In the genomic region with DNA sequence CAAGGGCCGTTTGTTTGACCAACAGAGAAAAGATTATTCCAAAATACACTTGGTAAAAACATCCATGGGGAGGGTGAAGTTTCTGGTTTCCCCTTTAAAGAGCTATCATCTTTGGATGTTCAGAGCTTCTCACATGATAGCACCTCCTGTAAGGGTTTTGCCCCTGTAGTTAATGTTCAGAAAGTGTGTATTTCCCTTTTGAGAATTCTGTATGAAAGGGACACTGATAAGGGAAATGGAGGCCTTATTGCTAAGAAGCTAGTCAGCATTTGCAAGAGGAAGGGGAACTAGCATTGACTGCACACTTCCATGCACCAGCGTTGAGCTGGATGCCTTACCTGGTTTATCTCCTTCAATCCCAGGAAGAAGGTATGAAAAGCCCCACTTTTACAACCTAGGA, we compare ENCODE assay signal across 35 cellular contexts. TPM values are rescaled to one million over a fixed set of nuclear protein-coding genes. Genes with fewer than 3 reads are reported as not detected.
"Had no signal": no experiment of that assay in that cellular context is flagged by ENCODE, and none has a peak within 500 bp of the region (broad histone marks: within the 10 kb centered on the region; RNA-seq: fewer than 3 reads in every experiment).

No MANE protein-coding gene starts in this region.

- H3K27me3 ChIP-seq: body of pancreas, breast epithelium had no signal

- H3K4me1 ChIP-seq: body of pancreas, breast epithelium had no signal

- DNase-seq: activated CD4-positive, alpha-beta T cell treated with anti-CD3 and anti-CD28 coated beads for 36 hours; activated CD4-positive, alpha-beta T cell treated with anti-CD3 and anti-CD28 coated beads, Interleukin-2, amount 10 ng/mL, durations not matched to agents 7 days and 5 days; activated CD4-positive, alpha-beta T cell treated with anti-CD3 and anti-CD28 coated beads, Interleukin-2, amount 50 U/mL, for 48 hours; activated CD8-positive, alpha-beta T cell treated with anti-CD3 and anti-CD28 coated beads, Interleukin-2, amount 10 ng/mL, durations not matched to agents 7 days and 5 days; activated gamma-delta T cell; activated naive CD4-positive, alpha-beta T cell treated with Interleukin-2 at 50 U/mL for 16 hours; activated naive CD8-positive, alpha-beta T cell treated with anti-CD3 and anti-CD28 coated beads, Interleukin-2, amount 10 ng/mL, durations not matched to agents 7 days and 5 days; activated T-cell treated with anti-CD3 and anti-CD28 coated beads, Interleukin-2, amount 50 U/mL, for 24 hours; body of pancreas; Karpas-422; KBM-7; MV-4-11; NCI-H1092; NCI-H1436 treated with DMSO at 0.1 percent for 48 hours; NCI-H1694 treated with DMSO at 0.1 percent for 48 hours; NCI-H2029; NCI-H345; NCI-H524 treated with DMSO at 0.1 percent for 48 hours; SHP77 treated with DMSO at 0.1 percent for 48 hours; T-helper 1 cell; T-helper 2 cell; T-helper 9 cell had no signal

- H3K27me3 Mint-ChIP-seq: activated naive CD4-positive, alpha-beta T cell treated with anti-CD3 and anti-CD28 coated beads, Interleukin-2, amount 50 U/mL, for 24 hours; activated T-cell treated with anti-CD3 and anti-CD28 coated beads, Interleukin-2, amount 50 U/mL, for 24 hours had no signal

- H3K4me3 Mint-ChIP-seq: activated CD4-positive, alpha-beta T cell treated with anti-CD3 and anti-CD28 coated beads for 36 hours; activated CD4-positive, alpha-beta T cell treated with anti-CD3 and anti-CD28 coated beads, Interleukin-2, amount 10 ng/mL, durations not matched to agents 7 days and 5 days; activated CD8-positive, alpha-beta T cell treated with anti-CD3 and anti-CD28 coated beads, Interleukin-2, amount 10 ng/mL, durations not matched to agents 7 days and 5 days; activated naive CD4-positive, alpha-beta T cell treated with anti-CD3 and anti-CD28 coated beads, Interleukin-2, amount 50 U/mL, for 24 hours; activated naive CD8-positive, alpha-beta T cell treated with anti-CD3 and anti-CD28 coated beads, Interleukin-2, amount 10 ng/mL, durations not matched to agents 7 days and 5 days; activated T-cell treated with anti-CD3 and anti-CD28 coated beads, Interleukin-2, amount 50 U/mL, for 24 hours; WTC11 had no signal

- H3K27ac ChIP-seq: body of pancreas, breast epithelium had no signal

- H3K27ac Mint-ChIP-seq: activated CD4-positive, alpha-beta T cell treated with anti-CD3 and anti-CD28 coated beads for 36 hours; activated CD4-positive, alpha-beta T cell treated with anti-CD3 and anti-CD28 coated beads, Interleukin-2, amount 10 ng/mL, durations not matched to agents 7 days and 5 days; activated CD8-positive, alpha-beta T cell treated with anti-CD3 and anti-CD28 coated beads, Interleukin-2, amount 10 ng/mL, durations not matched to agents 7 days and 5 days; activated naive CD4-positive, alpha-beta T cell treated with anti-CD3 and anti-CD28 coated beads, Interleukin-2, amount 50 U/mL, for 24 hours; activated naive CD8-positive, alpha-beta T cell treated with anti-CD3 and anti-CD28 coated beads, Interleukin-2, amount 10 ng/mL, durations not matched to agents 7 days and 5 days; activated T-cell treated with anti-CD3 and anti-CD28 coated beads, Interleukin-2, amount 50 U/mL, for 24 hours; activated T-helper 2 cell treated with anti-CD3 and anti-CD28 coated beads, Interferon-gamma antibody, Interleukin-2, Interleukin-4, amounts not matched to agents 10 μg/mL and 5 μg/mL and 100 μg/mL, durations not matched to agents 14 hours and 24 hours and 36 hours; WTC11 had no signal

- H3K4me1 Mint-ChIP-seq: activated CD4-positive, alpha-beta T cell treated with anti-CD3 and anti-CD28 coated beads for 36 hours; activated CD4-positive, alpha-beta T cell treated with anti-CD3 and anti-CD28 coated beads, Interleukin-2, amount 10 ng/mL, durations not matched to agents 7 days and 5 days; activated naive CD4-positive, alpha-beta T cell treated with anti-CD3 and anti-CD28 coated beads, Interleukin-2, amount 50 U/mL, for 24 hours; activated naive CD8-positive, alpha-beta T cell treated with anti-CD3 and anti-CD28 coated beads, Interleukin-2, amount 10 ng/mL, durations not matched to agents 7 days and 5 days had no signal

- H3K36me3 ChIP-seq: breast epithelium had no signal

- H3K4me3 ChIP-seq: body of pancreas, breast epithelium had no signal

- ATAC-seq: activated CD4-positive, alpha-beta T cell treated with anti-CD3 and anti-CD28 coated beads for 36 hours; activated CD4-positive, CD25-positive, alpha-beta regulatory T cell treated with anti-CD3 and anti-CD28 coated beads, Interleukin-2, amount 50 U/mL, for 24 hours; activated CD8-positive, alpha-beta T cell treated with anti-CD3 and anti-CD28 coated beads, Interleukin-2, amount 10 ng/mL, durations not matched to agents 7 days and 5 days; body of pancreas; SK-N-SH treated with all-trans-retinoic acid at 6 μM for 48 hours; WTC11 had no signal

- H3K9me3 Mint-ChIP-seq: activated CD4-positive, alpha-beta T cell treated with anti-CD3 and anti-CD28 coated beads, Interleukin-2, amount 10 ng/mL, durations not matched to agents 7 days and 5 days; activated naive CD4-positive, alpha-beta T cell treated with anti-CD3 and anti-CD28 coated beads, Interleukin-2, amount 50 U/mL, for 24 hours; activated naive CD8-positive, alpha-beta T cell treated with anti-CD3 and anti-CD28 coated beads, Interleukin-2, amount 10 ng/mL, durations not matched to agents 7 days and 5 days; activated T-cell treated with anti-CD3 and anti-CD28 coated beads, Interleukin-2, amount 50 U/mL, for 24 hours; activated T-helper 2 cell treated with anti-CD3 and anti-CD28 coated beads, Interferon-gamma antibody, Interleukin-2, Interleukin-4, amounts not matched to agents 10 μg/mL and 5 μg/mL and 100 μg/mL, durations not matched to agents 14 hours and 24 hours and 36 hours; WTC11 had no signal

- H3K9me3 ChIP-seq: body of pancreas, breast epithelium had no signal

- H3K36me3 Mint-ChIP-seq: activated naive CD4-positive, alpha-beta T cell treated with anti-CD3 and anti-CD28 coated beads, Interleukin-2, amount 50 U/mL, for 24 hours; activated naive CD8-positive, alpha-beta T cell treated with anti-CD3 and anti-CD28 coated beads, Interleukin-2, amount 10 ng/mL, durations not matched to agents 7 days and 5 days; WTC11 had no signal

RNA-seq across cellular contexts. Expression of a gene that starts 31.5 kb away (rescaled TPM):
- total RNA-seq: activated CD4-positive, alpha-beta T cell treated with anti-CD3 and anti-CD28 coated beads for 36 hours; activated CD4-positive, alpha-beta T cell treated with anti-CD3 and anti-CD28 coated beads, Interleukin-2, amount 10 ng/mL, durations not matched to agents 7 days and 5 days; activated CD8-positive, alpha-beta T cell treated with anti-CD3 and anti-CD28 coated beads, Interleukin-2, amount 10 ng/mL, durations not matched to agents 7 days and 5 days; activated naive CD8-positive, alpha-beta T cell treated with anti-CD3 and anti-CD28 coated beads, Interleukin-2, amount 10 ng/mL, durations not matched to agents 7 days and 5 days; activated T-helper 2 cell treated with anti-CD3 and anti-CD28 coated beads, Interferon-gamma antibody, Interleukin-2, Interleukin-4, amounts not matched to agents 10 μg/mL and 5 μg/mL and 100 μg/mL, durations not matched to agents 14 hours and 24 hours and 36 hours; astrocyte; body of pancreas; cardiac septum; MCF 10A; NCI-H460; RPMI7951; SK-MEL-5 had no signal
- polyA plus RNA-seq: adipose tissue had no signal
